24 cellular contexts compared by ENCODE assay signal in the genomic region with DNA sequence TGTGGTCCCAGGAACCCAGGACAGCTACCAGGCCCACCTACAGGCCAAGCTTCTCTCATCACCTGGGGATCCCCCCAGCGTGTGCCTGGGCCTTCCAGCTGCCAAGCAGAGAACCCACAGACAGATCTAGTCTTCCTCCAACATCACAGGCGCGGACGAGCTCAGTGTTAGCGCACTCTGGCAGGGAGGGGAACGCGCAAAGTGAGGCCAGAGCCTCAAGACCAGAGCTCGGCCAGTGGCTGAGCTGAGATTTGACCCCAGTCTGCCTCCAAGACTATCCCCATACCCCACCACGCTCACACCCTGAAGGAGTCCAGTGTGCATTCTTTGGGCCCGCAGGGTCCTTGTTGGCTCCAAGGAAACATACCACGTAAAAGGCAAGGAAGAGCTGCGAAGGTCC. TPM values are rescaled to one million over a fixed set of nuclear protein-coding genes. Genes with fewer than 3 reads are reported as not detected.
DNase-seq lines count a peak whose midpoint lies in the region; ATAC-seq, FAIRE-seq and TF ChIP-seq lines count a peak whose summit lies in the region.
"Had no signal": no experiment of that assay in that cellular context is flagged by ENCODE, and none has a peak within 500 bp of the region (broad histone marks: within the 10 kb centered on the region; RNA-seq: fewer than 3 reads in every experiment).

No MANE protein-coding gene starts in this region.

- peaks cover 64% of the 10 kb centered on the region for H3K79me2 ChIP-seq in osteoblast (ENCODE audit: insufficient read depth, low read length)
- H3K79me2 ChIP-seq: parathyroid adenoma had no signal

- no peaks in the 10 kb centered on the region for H3K9me3 ChIP-seq in right atrium auricular region
- H3K9me3 ChIP-seq in osteoblast (ENCODE audit: low read depth, low read length) = no peaks in the 10 kb centered on the region
- no peaks in the 10 kb centered on the region for H3K9me3 ChIP-seq in small intestine (ENCODE audit: control insufficient read depth, low read depth)
- H3K9me3 ChIP-seq: Caco-2, lower lobe of right lung had no signal

- no peak for FAIRE-seq in small intestine (lab: Jason Lieb, UNC)
- FAIRE-seq: astrocyte, GM19239 had no signal

- H3K4me3 ChIP-seq in right atrium auricular region (no peak overlapping the region), osteoblast (ENCODE audit: insufficient read depth, low read length) (no peak overlapping the region), small intestine (ENCODE audit: low read depth in 1 of 2, low read length in 2 of 2) (no peak overlapping the region)
- H3K4me3 ChIP-seq: lower lobe of right lung, skin epidermis had no signal

- peaks cover 68% of the 10 kb centered on the region for H3K36me3 ChIP-seq in right atrium auricular region
- peaks cover 75% of the 10 kb centered on the region for H3K36me3 ChIP-seq in osteoblast (ENCODE audit: insufficient read depth, low read length)
- H3K36me3 ChIP-seq in small intestine (ENCODE audit: control insufficient read depth in 2 of 2, insufficient read depth in 2 of 2, low read length in 2 of 2) = no peaks in the 10 kb centered on the region

- H3K4me3 Mint-ChIP-seq in T-cell = no peak overlapping the region
- H3K4me3 Mint-ChIP-seq: activated CD4-positive, alpha-beta memory T cell treated with anti-CD3 and anti-CD28 coated beads, Interleukin-2, amount 10 ng/mL, durations not matched to agents 7 days and 5 days; activated naive CD4-positive, alpha-beta T cell treated with anti-CD3 and anti-CD28 coated beads for 36 hours; effector memory CD8-positive, alpha-beta T cell; immature natural killer cell had no signal

- H3K27ac ChIP-seq in right atrium auricular region (peak overlapping the region; percentile 66 to 91), osteoblast (ENCODE audit: low read depth, low read length) (no peak overlapping the region), small intestine (ENCODE audit: low read depth in 1 of 2, low read length in 1 of 2) (no peak overlapping the region)
- H3K27ac ChIP-seq: lower lobe of right lung, parathyroid adenoma had no signal

- 89 to 92% (median 91%) methylated on average over 12 of the region's 12 CpGs for WGBS in small intestine, 3 donors

- no peaks in the 10 kb centered on the region for H3K27me3 Mint-ChIP-seq in T-cell
- H3K27me3 Mint-ChIP-seq: activated CD4-positive, alpha-beta memory T cell treated with anti-CD3 and anti-CD28 coated beads, Interleukin-2, amount 10 ng/mL, durations not matched to agents 7 days and 5 days; effector memory CD8-positive, alpha-beta T cell had no signal

- H3K27me3 ChIP-seq in right atrium auricular region = no peaks in the 10 kb centered on the region
- no peaks in the 10 kb centered on the region for H3K27me3 ChIP-seq in osteoblast (ENCODE audit: insufficient read depth, low read length)
- no peaks in the 10 kb centered on the region for H3K27me3 ChIP-seq in small intestine (ENCODE audit: control insufficient read depth in 2 of 2, insufficient read depth in 2 of 2, low read length in 2 of 2)

- TF ChIP-seq CTCF in right atrium auricular region (IDR thresholded peaks at IDR 0.05) (no peak), osteoblast (IDR thresholded peaks at IDR 0.05; ENCODE audit: extremely low read depth, low read depth, low read length) (no peak)

- peak overlapping the region; percentile 77 to 84 for H3K27ac Mint-ChIP-seq in T-cell
- H3K27ac Mint-ChIP-seq: activated CD4-positive, alpha-beta memory T cell treated with anti-CD3 and anti-CD28 coated beads, Interleukin-2, amount 10 ng/mL, durations not matched to agents 7 days and 5 days; activated naive CD4-positive, alpha-beta T cell treated with anti-CD3 and anti-CD28 coated beads for 36 hours; immature natural killer cell had no signal

- H3K36me3 Mint-ChIP-seq in T-cell = peaks cover 6% of the 10 kb centered on the region
- H3K36me3 Mint-ChIP-seq: immature natural killer cell had no signal

- no peak for ATAC-seq in Right ventricle myocardium inferior
- ATAC-seq in T-cell (replicated peaks in 1 of 4) = no peak
- ATAC-seq: effector memory CD8-positive, alpha-beta T cell; lower lobe of right lung had no signal

- no peaks in the 10 kb centered on the region for H3K9me3 Mint-ChIP-seq in T-cell
- H3K9me3 Mint-ChIP-seq: activated CD4-positive, alpha-beta memory T cell treated with anti-CD3 and anti-CD28 coated beads, Interleukin-2, amount 10 ng/mL, durations not matched to agents 7 days and 5 days; activated naive CD4-positive, alpha-beta T cell treated with anti-CD3 and anti-CD28 coated beads for 36 hours; effector memory CD8-positive, alpha-beta T cell; immature natural killer cell had no signal

- peaks cover 57% of the 10 kb centered on the region for H4K20me1 ChIP-seq in osteoblast (ENCODE audit: insufficient read depth, low read length)

- intact Hi-C loops in Right ventricle myocardium inferior (cut with DNase I) = no loop called here

- H2AFZ ChIP-seq in osteoblast (ENCODE audit: low read length) = no peak overlapping the region
- H2AFZ ChIP-seq: parathyroid adenoma had no signal

- no peak for DNase-seq in right atrium auricular region (ENCODE audit: low spot score)
- no peak for DNase-seq in Right ventricle myocardium inferior (ENCODE audit: missing footprints)
- DNase-seq in T-cell = no peak
- DNase-seq in osteoblast (ENCODE audit: insufficient read length, low spot score, missing footprints) = peak; percentile 19
- no peak for DNase-seq in foreskin melanocyte
- no peak for DNase-seq in NCI-H1092 (lab: John Stamatoyannopoulos, UW)
- no peak for DNase-seq in 8988T
- no peak for DNase-seq in small intestine
- DNase-seq: activated CD4-positive, alpha-beta memory T cell treated with anti-CD3 and anti-CD28 coated beads, Interleukin-2, amount 10 ng/mL, durations not matched to agents 7 days and 5 days; activated naive CD4-positive, alpha-beta T cell treated with anti-CD3 and anti-CD28 coated beads for 36 hours; activated T-cell treated with anti-CD3 and anti-CD28 coated beads, Interleukin-2, amount 50 U/mL, for 1 hour; Caco-2; effector memory CD8-positive, alpha-beta T cell; HCEC 1CT; immature natural killer cell; lower lobe of right lung; NCI-H1417 treated with DMSO at 0.1 percent for 48 hours; NCI-H524; SHP77; stimulated activated CD4-positive, alpha-beta T cell treated with anti-CD3 and anti-CD28 coated beads, Interleukin-4, amount 100 ng/mL, for 24 hours had no signal

- H3K4me2 ChIP-seq in osteoblast (ENCODE audit: insufficient read depth, low read length) = no peak overlapping the region

- peaks cover 48 to 63% (median 54%) of the 10 kb centered on the region in 3 donors for H3K4me1 Mint-ChIP-seq in T-cell

- POLR2A ChIA-PET in T-cell (lab: Charles Lee) = no interaction called here

- CTCF ChIA-PET in T-cell (lab: Charles Lee) = interaction anchor here in 1 of 2 donors (0.6 kb wide), 1 partner anchor 14 kb away, joined by 3 read pairs; no protein-coding TSS in a partner anchor

- H3K4me1 ChIP-seq in right atrium auricular region (peaks cover 0 to 80% of the 10 kb centered on the region in 2 donors), osteoblast (ENCODE audit: insufficient read depth, low read length) (peaks cover 40% of the 10 kb centered on the region), small intestine (ENCODE audit: control insufficient read depth in 2 of 2, insufficient read depth in 1 of 2, low read depth in 1 of 2, low read length in 1 of 2) (peaks cover 0 to 4% of the 10 kb centered on the region in 2 donors)
- H3K4me1 ChIP-seq: parathyroid adenoma had no signal

RNA-seq across cellular contexts. Expression of gene MFGE8, which starts 5.1 kb away (rescaled TPM):
- total RNA-seq in right atrium auricular region (100 to 1,000 TPM; 341 to 552 TPM), Right ventricle myocardium inferior (321 TPM), T-cell (100 to 1,000 TPM in 2 of 5 donors, 10 to 100 TPM in 3; 75.4 to 132 (median 99.5) TPM), osteoblast (195 and 209 TPM in 2 replicates)
- 100 to 1,000 TPM in 1 of 3 donors, 1 to 10 TPM in 2; 4.0 to 104 (median 9.7) TPM for polyA plus RNA-seq in small intestine

RNA-seq across cellular contexts. Expression of gene HAPLN3, which starts 12.8 kb away (rescaled TPM):
- total RNA-seq in right atrium auricular region (1 to 10 TPM; 3.2 to 3.6 TPM), Right ventricle myocardium inferior (1.1 TPM), T-cell (100 to 1,000 TPM in 4 of 5 donors, 10 to 100 TPM in 1; 86.2 to 187 (median 156) TPM), osteoblast (14.7 and 18.8 TPM in 2 replicates)
- polyA plus RNA-seq in small intestine = 1 to 10 TPM in 1 of 3 donors, under 1 TPM in 1, not detected in 1; 0.27 to 7.6 TPM

Comparison
In these comparisons a context has a peak if more than half of its experiments do, and no peak if none do; other contexts are left out.
1. H3K27ac ChIP-seq: peak in right atrium auricular region (2 of 2); none in osteoblast (single experiment) and small intestine (0 of 2).